ENCODE assay signal across 20 cellular contexts in the genomic region with DNA sequence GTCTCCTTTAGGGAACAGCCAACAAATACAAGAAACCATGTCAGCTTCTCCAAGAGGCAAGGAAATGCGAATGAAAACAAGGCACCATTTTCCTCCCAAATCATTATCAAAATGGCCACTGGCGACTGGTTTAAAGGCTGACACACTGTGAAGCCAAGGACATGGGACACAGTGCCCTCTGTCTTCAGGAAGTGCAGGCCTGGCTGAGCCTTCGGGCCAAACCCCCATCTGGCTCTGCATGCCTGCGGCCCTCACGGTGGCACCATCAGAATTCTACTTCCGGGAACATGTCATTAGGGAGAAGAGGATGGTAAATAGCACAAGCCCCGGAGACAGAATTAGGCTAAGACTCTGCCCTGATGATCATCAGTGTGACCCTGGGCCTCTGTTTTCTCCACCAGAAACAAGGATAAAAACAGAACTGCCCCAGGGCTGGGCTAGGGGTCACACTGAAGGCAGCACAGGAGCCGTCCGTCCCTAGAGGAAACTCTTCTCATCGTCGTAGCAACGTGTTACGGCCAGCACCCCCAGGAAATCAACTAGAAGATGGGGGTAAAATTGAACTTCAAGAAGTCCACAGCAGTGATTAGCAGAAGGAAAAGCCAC.
DNase-seq lines count a peak whose midpoint lies in the region; ATAC-seq and TF ChIP-seq lines count a peak whose summit lies in the region.
"Had no signal": no experiment of that assay in that cellular context is flagged by ENCODE, and none has a peak within 500 bp of the region (broad histone marks: within the 10 kb centered on the region; RNA-seq: fewer than 3 reads in every experiment).

No MANE protein-coding gene starts in this region.

- H3K9ac ChIP-seq in Loucy (ENCODE audit: low read depth, low read length, poor library complexity, severe bottlenecking): no peak overlapping the region
- H3K9ac ChIP-seq: GM23248 had no signal

- H3F3A ChIP-seq in Loucy (ENCODE audit: low read depth): no peaks in the 10 kb centered on the region

- H3K27ac ChIP-seq in lower lobe of right lung: no peak overlapping the region
- H3K27ac ChIP-seq: GM23248, pancreas, sigmoid colon, thoracic aorta had no signal

- no peak overlapping the region for H3K4me3 ChIP-seq in BJ (ENCODE audit: low read depth, low read length)
- no peak overlapping the region for H3K4me3 ChIP-seq in Loucy (ENCODE audit: low read length, poor library complexity, severe bottlenecking)
- H3K4me3 ChIP-seq in choroid plexus epithelial cell (ENCODE audit: low read depth, low read length): no peak overlapping the region
- no peak overlapping the region for H3K4me3 ChIP-seq in lower lobe of right lung
- H3K4me3 ChIP-seq: GM23248, pancreas, sigmoid colon, thoracic aorta had no signal

- ATAC-seq in lower lobe of right lung (no peak), GM21367 (IDR thresholded peaks at IDR 0.05; ENCODE audit: unreplicated experiment) (no peak), GM19035 (IDR thresholded peaks at IDR 0.05; ENCODE audit: unreplicated experiment) (no peak)
- ATAC-seq: stimulated activated memory B cell treated with anti-CD40 and anti-IgM and Interleukin-4, amounts not matched to agents 10 μg/mL and 1 μg/mL and 100 μg/mL, for 72 hours had no signal

- no peak overlapping the region for H3K4me2 ChIP-seq in Loucy (ENCODE audit: low read depth, low read length, poor library complexity, severe bottlenecking)

- H3K9me2 ChIP-seq in Loucy (replicated peaks; ENCODE audit: low read depth, low read length): no peaks in the 10 kb centered on the region

- H3K4me1 ChIP-seq in Loucy (ENCODE audit: insufficient read depth, low read length, poor library complexity, severe bottlenecking) (no peaks in the 10 kb centered on the region), lower lobe of right lung (no peaks in the 10 kb centered on the region)
- H3K4me1 ChIP-seq: pancreas, sigmoid colon had no signal

- H4K20me1 ChIP-seq in Loucy (ENCODE audit: insufficient read depth, low read length, poor library complexity, severe bottlenecking): no peaks in the 10 kb centered on the region

- intact Hi-C loops in lower lobe of right lung (cut with DNase I): no loop called here

- H3K79me2 ChIP-seq in Loucy (ENCODE audit: insufficient read depth, low read length): no peaks in the 10 kb centered on the region

- no peaks in the 10 kb centered on the region for H3K27me3 ChIP-seq in BJ (ENCODE audit: control insufficient read depth, insufficient read depth, low read length)
- no peaks in the 10 kb centered on the region for H3K27me3 ChIP-seq in Loucy (ENCODE audit: insufficient read depth, low read length, poor library complexity, severe bottlenecking)
- H3K27me3 ChIP-seq in lower lobe of right lung (ENCODE audit: low read depth): no peaks in the 10 kb centered on the region
- H3K27me3 ChIP-seq: pancreas, sigmoid colon had no signal

- no peaks in the 10 kb centered on the region for H3K36me3 ChIP-seq in BJ (ENCODE audit: control insufficient read depth, insufficient read depth, low read length)
- H3K36me3 ChIP-seq in Loucy (ENCODE audit: insufficient read depth, low read length): peaks cover 6% of the 10 kb centered on the region; the same call in 1 of the 2 replicates
- peaks cover 29% of the 10 kb centered on the region for H3K36me3 ChIP-seq in lower lobe of right lung
- H3K36me3 ChIP-seq: pancreas had no signal

- TF ChIP-seq CTCF in BJ (IDR thresholded peaks at IDR 0.05; ENCODE audit: insufficient read depth, low read depth, low read length): 0 out of 2 replicates have a peak, but pooled peaks have one; percentile 3
- TF ChIP-seq CTCF in Loucy (conservative IDR thresholded peaks at IDR 0.05; ENCODE audit: low read length): peak; percentile 13; the same call in 1 of the 2 replicates
- peak; percentile 27 for TF ChIP-seq CTCF in choroid plexus epithelial cell (conservative IDR thresholded peaks at IDR 0.05; ENCODE audit: low read depth, low read length)
- TF ChIP-seq CTCF in lower lobe of right lung (IDR thresholded peaks at IDR 0.05): no peak

- POLR2A ChIA-PET in BJ (lab: Charles Lee) (no interaction called here), HEK293T (lab: Yijun Ruan, JAX) (no interaction called here)

- H2AFZ ChIP-seq in Loucy (ENCODE audit: low read length): no peak overlapping the region
- H2AFZ ChIP-seq: GM23248 had no signal

- CTCF ChIA-PET in BJ (lab: Yijun Ruan, JAX): no interaction called here
- CTCF ChIA-PET in HEK293T (lab: Yijun Ruan, JAX): no interaction called here

- DNase-seq in BJ (ENCODE audit: low read depth): no peak
- no peak for DNase-seq in choroid plexus epithelial cell (ENCODE audit: low read depth)
- peak; percentile 14 for DNase-seq in lower lobe of right lung
- no peak for DNase-seq in NAMALWA (ENCODE audit: low spot score)
- no peak for DNase-seq in HEK293T (ENCODE audit: extremely low spot score)
- DNase-seq: activated CD4-positive, alpha-beta T cell treated with anti-CD3 and anti-CD28 coated beads, Interleukin-2, amount 50 U/mL, for 48 hours; activated effector memory CD4-positive, alpha-beta T cell treated with Interleukin-2 at 50 U/mL for 16 hours; GF-D8; GM23248; mammary epithelial cell; naive B cell; NCI-H1092 treated with DMSO at 0.1 percent for 48 hours; NCI-H524; sigmoid colon had no signal

- H3K9me3 ChIP-seq in Loucy (ENCODE audit: insufficient read depth, low read depth, low read length) (no peaks in the 10 kb centered on the region), lower lobe of right lung (no peaks in the 10 kb centered on the region)
- H3K9me3 ChIP-seq: pancreas, sigmoid colon, thoracic aorta had no signal

TF ChIP-seq in HEK293T, 16 proteins besides CTCF, POLR2A, EP300 and RAD21:
- TF ChIP-seq HDGF (IDR thresholded peaks at IDR 0.05; ENCODE audit: borderline replicate concordance): no peak
- TF ChIP-seq, protein P1, sequence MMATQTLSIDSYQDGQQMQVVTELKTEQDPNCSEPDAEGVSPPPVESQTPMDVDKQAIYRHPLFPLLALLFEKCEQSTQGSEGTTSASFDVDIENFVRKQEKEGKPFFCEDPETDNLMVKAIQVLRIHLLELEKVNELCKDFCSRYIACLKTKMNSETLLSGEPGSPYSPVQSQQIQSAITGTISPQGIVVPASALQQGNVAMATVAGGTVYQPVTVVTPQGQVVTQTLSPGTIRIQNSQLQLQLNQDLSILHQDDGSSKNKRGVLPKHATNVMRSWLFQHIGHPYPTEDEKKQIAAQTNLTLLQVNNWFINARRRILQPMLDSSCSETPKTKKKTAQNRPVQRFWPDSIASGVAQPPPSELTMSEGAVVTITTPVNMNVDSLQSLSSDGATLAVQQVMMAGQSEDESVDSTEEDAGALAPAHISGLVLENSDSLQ (IDR thresholded peaks at IDR 0.05): no peak
- TF ChIP-seq NFRKB (IDR thresholded peaks at IDR 0.05): no peak
- TF ChIP-seq TARDBP (IDR thresholded peaks at IDR 0.05): no peak
- no peak for TF ChIP-seq ELF4 (IDR thresholded peaks at IDR 0.05)
- no peak for TF ChIP-seq L3MBTL2 (conservative IDR thresholded peaks at IDR 0.05)
- no peak for TF ChIP-seq ARNT (IDR thresholded peaks at IDR 0.05)
- no peak for TF ChIP-seq SP1 (IDR thresholded peaks at IDR 0.05)
